ENCODE assay signal across 23 cellular contexts in the genomic region with DNA sequence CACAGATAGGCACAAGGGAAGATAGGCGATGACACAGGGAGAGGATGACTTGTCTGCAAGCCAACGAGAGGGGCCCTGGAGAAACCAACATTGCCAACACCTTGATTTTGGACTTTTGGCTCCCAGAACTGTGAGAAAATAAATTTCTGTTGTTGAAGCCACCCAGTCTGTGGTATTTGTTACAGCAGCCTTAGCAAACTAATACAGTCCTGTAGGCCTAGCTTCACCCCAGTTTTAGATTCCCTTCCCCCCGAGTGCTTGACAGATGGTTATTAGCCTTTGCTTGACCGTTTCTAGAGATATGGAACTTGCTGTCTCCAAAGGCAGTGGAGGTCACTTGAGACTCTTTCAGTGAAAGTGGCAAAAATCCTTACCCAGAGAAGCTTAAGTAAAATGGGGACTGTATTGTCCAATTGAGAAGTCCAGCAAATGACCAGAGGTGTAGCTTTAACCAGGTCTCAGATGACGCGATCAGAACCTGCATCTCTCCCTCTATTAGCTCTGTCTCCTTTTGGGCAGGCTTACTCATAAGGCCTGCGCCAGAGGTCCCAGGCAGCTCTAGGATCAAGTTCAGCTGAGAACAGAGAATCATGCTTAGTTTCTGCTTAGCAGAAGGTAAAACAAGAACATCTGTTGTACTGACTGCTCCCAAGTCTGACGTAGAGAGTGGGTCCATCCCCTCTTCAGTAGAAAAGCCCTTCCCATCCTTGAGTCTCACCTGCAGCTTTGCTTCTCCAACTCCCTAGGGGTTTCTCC.
"Had no signal": no experiment of that assay in that cellular context is flagged by ENCODE, and none has a peak within 500 bp of the region (broad histone marks: within the 10 kb centered on the region; RNA-seq: fewer than 3 reads in every experiment).

No MANE protein-coding gene starts in this region.

- H3K9me3 ChIP-seq: esophagus squamous epithelium, gastrocnemius medialis, left ventricle myocardium inferior, prostate gland, tibial artery had no signal

- H3K27me3 ChIP-seq: brain microvascular endothelial cell, esophagus squamous epithelium, gastrocnemius medialis, spleen, tibial artery had no signal

- DNase-seq: activated CD4-positive, alpha-beta T cell treated with anti-CD3 and anti-CD28 coated beads, Interleukin-2, amount 10 ng/mL, durations not matched to agents 7 days and 5 days; activated CD4-positive, CD25-positive, alpha-beta regulatory T cell treated with anti-CD3 and anti-CD28 coated beads, Interleukin-2, amount 50 U/mL, for 72 hours; activated CD8-positive, alpha-beta memory T cell treated with anti-CD3 and anti-CD28 coated beads, Interleukin-2, amount 10 ng/mL, durations not matched to agents 7 days and 5 days; activated CD8-positive, alpha-beta T cell treated with anti-CD3 and anti-CD28 coated beads for 36 hours; activated gamma-delta T cell; activated naive CD4-positive, alpha-beta T cell treated with anti-CD3 and anti-CD28 coated beads, Interleukin-2, amount 50 U/mL, for 16 hours; aorta; brain microvascular endothelial cell; central memory CD4-positive, alpha-beta T cell; effector memory CD4-positive, alpha-beta T cell; esophagus squamous epithelium; gastrocnemius medialis; head of caudate nucleus; hypothalamus; left ventricle myocardium inferior; natural killer cell; spleen; stimulated activated CD4-positive, alpha-beta T cell treated with anti-CD3 and anti-CD28 coated beads, Interleukin-4, amount 100 ng/mL, for 4 hours; tibial artery; WERI-Rb-1 had no signal

- H3K36me3 ChIP-seq: brain microvascular endothelial cell, gastrocnemius medialis, prostate gland had no signal

- ATAC-seq: activated CD8-positive, alpha-beta memory T cell treated with anti-CD3 and anti-CD28 coated beads, Interleukin-2, amount 10 ng/mL, durations not matched to agents 7 days and 5 days; activated CD8-positive, alpha-beta T cell treated with anti-CD3 and anti-CD28 coated beads for 36 hours; gastrocnemius medialis; natural killer cell had no signal

- H3K4me1 ChIP-seq: gastrocnemius medialis, prostate gland, tibial artery had no signal

- H3K27ac ChIP-seq: brain microvascular endothelial cell, esophagus squamous epithelium, gastrocnemius medialis, left ventricle myocardium inferior, prostate gland, spleen, tibial artery, WERI-Rb-1 had no signal

- H3K27me3 Mint-ChIP-seq: activated CD4-positive, alpha-beta T cell treated with anti-CD3 and anti-CD28 coated beads, Interleukin-2, amount 10 ng/mL, durations not matched to agents 7 days and 5 days; activated CD8-positive, alpha-beta memory T cell treated with anti-CD3 and anti-CD28 coated beads, Interleukin-2, amount 10 ng/mL, durations not matched to agents 7 days and 5 days; activated CD8-positive, alpha-beta T cell treated with anti-CD3 and anti-CD28 coated beads for 36 hours; stimulated activated naive CD8-positive, alpha-beta T cell treated with anti-CD3 and anti-CD28 coated beads, Interleukin-15, Interleukin-2, amounts not matched to agents 100 ng/mL and 50 ng/mL, for 24 hours had no signal

- H3K4me3 Mint-ChIP-seq: activated CD4-positive, alpha-beta T cell treated with anti-CD3 and anti-CD28 coated beads, Interleukin-2, amount 10 ng/mL, durations not matched to agents 7 days and 5 days; activated CD8-positive, alpha-beta memory T cell treated with anti-CD3 and anti-CD28 coated beads, Interleukin-2, amount 10 ng/mL, durations not matched to agents 7 days and 5 days; activated CD8-positive, alpha-beta T cell treated with anti-CD3 and anti-CD28 coated beads for 36 hours; activated T-helper 1 cell treated with anti-CD3 and anti-CD28 coated beads, Interleukin-12 subunit alpha, Interleukin-12 subunit beta, Interleukin-2, Interleukin-4 antibody, amounts not matched to agents 30 ng/mL and 10 ng/mL and 1 ng/mL, durations not matched to agents 14 hours and 24 hours and 36 hours; natural killer cell; stimulated activated naive CD8-positive, alpha-beta T cell treated with anti-CD3 and anti-CD28 coated beads, Interleukin-15, Interleukin-2, amounts not matched to agents 100 ng/mL and 50 ng/mL, for 24 hours had no signal

- H3K4me3 ChIP-seq: esophagus squamous epithelium, gastrocnemius medialis, left ventricle myocardium inferior, prostate gland, spleen, tibial artery had no signal

- H3K36me3 Mint-ChIP-seq: natural killer cell had no signal

- H3K27ac Mint-ChIP-seq: activated CD4-positive, alpha-beta T cell treated with anti-CD3 and anti-CD28 coated beads, Interleukin-2, amount 10 ng/mL, durations not matched to agents 7 days and 5 days; activated CD8-positive, alpha-beta memory T cell treated with anti-CD3 and anti-CD28 coated beads, Interleukin-2, amount 10 ng/mL, durations not matched to agents 7 days and 5 days; activated CD8-positive, alpha-beta T cell treated with anti-CD3 and anti-CD28 coated beads for 36 hours; activated T-helper 1 cell treated with anti-CD3 and anti-CD28 coated beads, Interleukin-12 subunit alpha, Interleukin-12 subunit beta, Interleukin-2, Interleukin-4 antibody, amounts not matched to agents 30 ng/mL and 10 ng/mL and 1 ng/mL, durations not matched to agents 14 hours and 24 hours and 36 hours; stimulated activated naive CD8-positive, alpha-beta T cell treated with anti-CD3 and anti-CD28 coated beads, Interleukin-15, Interleukin-2, amounts not matched to agents 100 ng/mL and 50 ng/mL, for 24 hours had no signal

- H3K9me3 Mint-ChIP-seq: activated T-helper 1 cell treated with anti-CD3 and anti-CD28 coated beads, Interleukin-12 subunit alpha, Interleukin-12 subunit beta, Interleukin-2, Interleukin-4 antibody, amounts not matched to agents 30 ng/mL and 10 ng/mL and 1 ng/mL, durations not matched to agents 14 hours and 24 hours and 36 hours; natural killer cell; stimulated activated naive CD8-positive, alpha-beta T cell treated with anti-CD3 and anti-CD28 coated beads, Interleukin-15, Interleukin-2, amounts not matched to agents 100 ng/mL and 50 ng/mL, for 24 hours had no signal
